Comparison of ENCODE assay signal across 12 cellular contexts in genomic region chr22:30607939-30608338, GRCh38. TPM values are rescaled to one million over a fixed set of nuclear protein-coding genes. Genes with fewer than 3 reads are reported as not detected.
A peak's percentile ranks its signal among the peaks of the same experiment; 100 is the strongest.
DNase-seq lines count a peak whose midpoint lies in the region; ATAC-seq and TF ChIP-seq lines count a peak whose summit lies in the region.
"Had no signal": no experiment of that assay in that cellular context is flagged by ENCODE, and none has a peak within 500 bp of the region (broad histone marks: within the 10 kb centered on the region; RNA-seq: fewer than 3 reads in every experiment).

No MANE protein-coding gene starts in this region.

- H3K27me3 Mint-ChIP-seq in nephron progenitor cell (ENCODE audit: low read depth, poor library complexity), result no peaks in the 10 kb centered on the region

- no peak overlapping the region for H3K27ac Mint-ChIP-seq in nephron progenitor cell

- peaks cover 54% of the 10 kb centered on the region for H3K4me1 ChIP-seq in left ventricle myocardium inferior
- H3K4me1 ChIP-seq in upper lobe of right lung, result peaks cover 37% of the 10 kb centered on the region

- DNase-seq in left ventricle myocardium inferior (no peak), Right ventricle myocardium inferior (ENCODE audit: missing footprints) (no peak), coronary artery (ENCODE audit: low spot score) (no peak), nephron progenitor cell (no peak), upper lobe of right lung (no peak), dedifferentiated amniotic fluid mesenchymal stem cell (ENCODE audit: extremely low spot score) (no peak)
- DNase-seq: activated CD4-positive, alpha-beta memory T cell treated with anti-CD3 and anti-CD28 coated beads for 36 hours; activated naive CD4-positive, alpha-beta T cell; NCI-H1694 treated with DMSO at 0.1 percent for 48 hours; stimulated activated CD4-positive, alpha-beta T cell treated with anti-CD3 and anti-CD28 coated beads, Interleukin-12 subunit alpha, Interleukin-12 subunit beta, amount 100 ng/mL, for 4 hours had no signal

- H3K36me3 Mint-ChIP-seq in nephron progenitor cell (ENCODE audit: low read depth), result peaks cover 7% of the 10 kb centered on the region
- H3K36me3 Mint-ChIP-seq: activated CD4-positive, alpha-beta memory T cell treated with anti-CD3 and anti-CD28 coated beads for 36 hours had no signal

- intact Hi-C loops in left ventricle myocardium inferior (cut with micrococcal nuclease), result no loop called here
- intact Hi-C loops in Right ventricle myocardium inferior (cut with DNase I), result loop anchor here (2.0 kb wide), 1 partner anchor 27 kb away; the partner anchor contains the start of gene SLC35E4
- intact Hi-C loops in upper lobe of right lung (cut with DNase I), result no loop called here

- H3K27me3 ChIP-seq in left ventricle myocardium inferior (ENCODE audit: low read depth) (no peaks in the 10 kb centered on the region), upper lobe of right lung (no peaks in the 10 kb centered on the region)

- no peaks in the 10 kb centered on the region for H3K9me3 Mint-ChIP-seq in nephron progenitor cell
- H3K9me3 Mint-ChIP-seq: activated CD4-positive, alpha-beta memory T cell treated with anti-CD3 and anti-CD28 coated beads for 36 hours had no signal

- ATAC-seq in Right ventricle myocardium inferior, result no peak
- ATAC-seq in upper lobe of right lung, result no peak
- ATAC-seq in GM21528 (IDR thresholded peaks at IDR 0.05; ENCODE audit: low FRiP score, unreplicated experiment), result no peak
- no peak for ATAC-seq in HG02852 (IDR thresholded peaks at IDR 0.05; ENCODE audit: unreplicated experiment)

- no peaks in the 10 kb centered on the region for H3K9me3 ChIP-seq in left ventricle myocardium inferior (replicated peaks)
- no peaks in the 10 kb centered on the region for H3K9me3 ChIP-seq in upper lobe of right lung

- H3K27ac ChIP-seq in left ventricle myocardium inferior (replicated peaks) (peak overlapping the region; percentile 88), coronary artery (peak overlapping the region in 1 of 2 donors; percentile 67), upper lobe of right lung (no peak overlapping the region)

- H3K36me3 ChIP-seq in left ventricle myocardium inferior (peaks cover 21% of the 10 kb centered on the region), upper lobe of right lung (peaks cover 7% of the 10 kb centered on the region)

- peaks cover 54% of the 10 kb centered on the region for H3K4me1 Mint-ChIP-seq in nephron progenitor cell

- peak overlapping the region; percentile 91 for H3K4me3 Mint-ChIP-seq in nephron progenitor cell

- TF ChIP-seq CTCF in left ventricle myocardium inferior (IDR thresholded peaks at IDR 0.05; ENCODE audit: borderline replicate concordance) (no peak), coronary artery (IDR thresholded peaks at IDR 0.05) (no peak), nephron progenitor cell (IDR thresholded peaks at IDR 0.05) (no peak), upper lobe of right lung (IDR thresholded peaks at IDR 0.05) (no peak)

- H3K4me3 ChIP-seq in left ventricle myocardium inferior (peak overlapping the region; percentile 79), coronary artery (peak overlapping the region; percentile 78), upper lobe of right lung (peak overlapping the region; percentile 75)

RNA-seq across cellular contexts. Expression of gene TCN2, which starts 1.0 kb away (rescaled TPM):
- 14.1 TPM for total RNA-seq in left ventricle myocardium inferior
- 16.7 TPM for total RNA-seq in Right ventricle myocardium inferior
- 43.4 TPM for total RNA-seq in upper lobe of right lung

RNA-seq across cellular contexts. Expression of gene PES1, which starts 16.2 kb away (rescaled TPM):
- 23.1 TPM for total RNA-seq in left ventricle myocardium inferior
- total RNA-seq in Right ventricle myocardium inferior, result 22.4 TPM
- 46.5 TPM for total RNA-seq in upper lobe of right lung

RNA-seq across cellular contexts. Expression of gene SLC35E4, which starts 27.6 kb away (rescaled TPM):
- total RNA-seq in left ventricle myocardium inferior (3.8 TPM), Right ventricle myocardium inferior (5.0 TPM), upper lobe of right lung (2.9 TPM)

RNA-seq across cellular contexts. Expression of gene GAL3ST1, which starts 33.5 kb away (rescaled TPM):
- total RNA-seq in left ventricle myocardium inferior, result 0.16 TPM
- 0.19 TPM for total RNA-seq in Right ventricle myocardium inferior
- total RNA-seq in upper lobe of right lung, result 2.5 TPM
- total RNA-seq: activated CD4-positive, alpha-beta memory T cell treated with anti-CD3 and anti-CD28 coated beads for 36 hours had no signal

RNA-seq across cellular contexts. Expression of gene DUSP18, which starts 59.7 kb away (rescaled TPM):
- 2.7 TPM for total RNA-seq in left ventricle myocardium inferior
- total RNA-seq in Right ventricle myocardium inferior, result 2.8 TPM
- 19.3 TPM for total RNA-seq in upper lobe of right lung
